In genomic region chr7:50768470-50769159, GRCh38 we compare ENCODE assay signal across 17 cellular contexts.
"Had no signal": no experiment of that assay in that cellular context is flagged by ENCODE, and none has a peak within 500 bp of the region (broad histone marks: within the 10 kb centered on the region; RNA-seq: fewer than 3 reads in every experiment).

No MANE protein-coding gene starts in this region.

- FAIRE-seq: urothelium cell line had no signal

- H3K9me3 ChIP-seq: ascending aorta, neutrophil, thyroid gland had no signal

- ATAC-seq: activated CD4-positive, alpha-beta T cell treated with anti-CD3 and anti-CD28 coated beads for 36 hours; activated CD8-positive, alpha-beta memory T cell treated with anti-CD3 and anti-CD28 coated beads, Interleukin-2, amount 10 ng/mL, durations not matched to agents 7 days and 5 days; effector memory CD8-positive, alpha-beta T cell; left cardiac atrium had no signal

- H3K4me1 ChIP-seq: thyroid gland had no signal

- H3K4me3 ChIP-seq: ascending aorta, lung, thyroid gland had no signal

- DNase-seq: activated CD4-positive, alpha-beta memory T cell treated with anti-CD3 and anti-CD28 coated beads for 36 hours; activated CD4-positive, alpha-beta T cell treated with anti-CD3 and anti-CD28 coated beads for 36 hours; activated CD8-positive, alpha-beta memory T cell treated with anti-CD3 and anti-CD28 coated beads, Interleukin-2, amount 10 ng/mL, durations not matched to agents 7 days and 5 days; activated naive CD4-positive, alpha-beta T cell treated with anti-CD3 and anti-CD28 coated beads, Interleukin-2, amount 10 ng/mL, durations not matched to agents 7 days and 5 days; activated T-cell treated with anti-CD3 and anti-CD28 coated beads, Interleukin-2, amount 50 U/mL, for 24 hours; dermis blood vessel endothelial cell; effector memory CD8-positive, alpha-beta T cell; foreskin melanocyte; head of caudate nucleus; left cardiac atrium; T-helper 9 cell; thyroid gland; WERI-Rb-1 had no signal

- H3K27ac ChIP-seq: ascending aorta, neutrophil, thyroid gland, WERI-Rb-1 had no signal

- H3K27me3 ChIP-seq: ascending aorta, neutrophil, thyroid gland had no signal

- H3K36me3 ChIP-seq: ascending aorta, neutrophil, thyroid gland, WERI-Rb-1 had no signal
